Comparison of ENCODE assay signal across 16 cellular contexts in the genomic region with DNA sequence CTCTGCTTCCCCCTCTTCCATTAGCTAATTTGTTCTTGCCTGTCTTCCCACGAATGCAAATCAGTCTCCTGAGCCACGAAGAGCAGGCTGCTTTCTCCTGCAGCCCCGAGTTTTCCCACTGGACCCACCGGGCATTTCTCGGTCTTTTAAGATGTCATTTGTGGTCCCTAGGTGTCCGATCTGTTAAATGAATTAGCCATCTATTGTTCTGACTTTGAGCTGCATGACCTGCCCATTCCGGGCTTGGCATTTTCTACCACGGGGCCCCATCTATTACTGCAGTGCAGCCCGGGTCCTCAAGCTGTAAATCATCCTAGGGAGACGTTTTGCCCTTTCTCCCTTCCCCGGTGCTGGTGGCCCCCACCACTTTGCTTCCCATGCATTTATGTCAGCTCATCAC.
DNase-seq lines count a peak whose midpoint lies in the region; ATAC-seq and TF ChIP-seq lines count a peak whose summit lies in the region.
"Had no signal": no experiment of that assay in that cellular context is flagged by ENCODE, and none has a peak within 500 bp of the region (broad histone marks: within the 10 kb centered on the region; RNA-seq: fewer than 3 reads in every experiment).

No MANE protein-coding gene starts in this region.

- no peak for TF ChIP-seq CTCF in glutamatergic neuron (IDR thresholded peaks at IDR 0.05; ENCODE audit: partially characterized antibody, unreplicated experiment)

- peak; percentile 15 for DNase-seq in Right ventricle myocardium inferior (ENCODE audit: missing footprints)
- DNase-seq in left ventricle myocardium superior: no peak
- DNase-seq in glutamatergic neuron: peak; percentile 32
- no peak for DNase-seq in NCI-H748 (lab: John Stamatoyannopoulos, UW; ENCODE audit: unreplicated experiment)
- DNase-seq in GM19240 (ENCODE audit: insufficient read length, low spot score): no peak
- DNase-seq: AML-193; Caco-2; Calu3; CD4-positive, alpha-beta T cell; CD8-positive, alpha-beta T cell; DMS79 treated with DMSO at 0.1 percent for 48 hours; EL; GDM1 had no signal

- peaks cover 5% of the 10 kb centered on the region for H3K9me3 Mint-ChIP-seq in glutamatergic neuron (ENCODE audit: unreplicated experiment)

- H3K4me1 Mint-ChIP-seq in glutamatergic neuron (ENCODE audit: low read depth, unreplicated experiment): peaks cover 34% of the 10 kb centered on the region
- H3K4me1 Mint-ChIP-seq: B cell had no signal

- peak overlapping the region; percentile 62 for H3K4me3 Mint-ChIP-seq in glutamatergic neuron (ENCODE audit: unreplicated experiment)
- H3K4me3 Mint-ChIP-seq: B cell; CD4-positive, alpha-beta T cell; CD8-positive, alpha-beta T cell had no signal

- intact Hi-C loops in Right ventricle myocardium inferior (cut with DNase I): no loop called here
- intact Hi-C loops in left ventricle myocardium superior (cut with micrococcal nuclease): no loop called here

- no peaks in the 10 kb centered on the region for H3K36me3 Mint-ChIP-seq in glutamatergic neuron (ENCODE audit: unreplicated experiment)
- H3K36me3 Mint-ChIP-seq: CD8-positive, alpha-beta T cell had no signal

- H3K27ac Mint-ChIP-seq in glutamatergic neuron (ENCODE audit: unreplicated experiment): peak overlapping the region; percentile 48
- H3K27ac Mint-ChIP-seq: B cell; CD4-positive, alpha-beta T cell; CD8-positive, alpha-beta T cell had no signal

- H3K27me3 Mint-ChIP-seq in glutamatergic neuron (ENCODE audit: unreplicated experiment): peaks cover 12% of the 10 kb centered on the region
- H3K27me3 Mint-ChIP-seq: B cell; CD4-positive, alpha-beta T cell had no signal

- ATAC-seq in Right ventricle myocardium inferior (no peak), left ventricle myocardium superior (no peak)
- ATAC-seq: A549; CD8-positive, alpha-beta T cell; GM12878 had no signal

Comparison
In these comparisons a context has a peak if more than half of its experiments do, and no peak if none do; other contexts are left out.
1. DNase-seq: peak in Right ventricle myocardium inferior (single experiment) and glutamatergic neuron (single experiment); none in left ventricle myocardium superior (single experiment), NCI-H748 (single experiment) and GM19240 (single experiment).